15 cellular contexts compared by ENCODE assay signal in the genomic region with DNA sequence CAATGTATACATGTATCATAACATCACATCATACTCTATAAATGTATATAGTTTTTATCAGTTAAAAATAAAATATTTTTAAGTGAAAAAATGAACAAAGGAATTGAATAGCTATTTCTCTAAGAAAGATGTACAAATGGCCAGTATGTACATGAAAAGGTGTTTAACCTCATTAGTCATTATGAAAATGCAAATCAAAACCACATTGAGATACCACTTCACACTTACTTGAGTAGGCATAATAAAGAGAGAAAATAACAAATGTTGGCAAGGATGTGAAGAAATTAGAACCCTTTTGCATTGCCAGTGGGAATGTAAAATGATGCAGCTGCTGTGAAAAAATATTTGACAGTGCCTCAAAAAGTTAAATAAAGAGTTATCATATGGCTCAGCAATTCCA.
DNase-seq lines count a peak whose midpoint lies in the region; ATAC-seq and FAIRE-seq lines count a peak whose summit lies in the region.
"Had no signal": no experiment of that assay in that cellular context is flagged by ENCODE, and none has a peak within 500 bp of the region (broad histone marks: within the 10 kb centered on the region; RNA-seq: fewer than 3 reads in every experiment).

No MANE protein-coding gene starts in this region.

- DNase-seq in head of caudate nucleus, result no peak
- DNase-seq in SHP77 (lab: John Stamatoyannopoulos, UW), result no peak
- DNase-seq: BE2C; CD4-positive, alpha-beta memory T cell; DMS79; IMR-90; KBM-7 had no signal

- ATAC-seq in GM18868 (IDR thresholded peaks at IDR 0.05; ENCODE audit: unreplicated experiment), result peak; percentile 47
- ATAC-seq in HG03432 (IDR thresholded peaks at IDR 0.05; ENCODE audit: unreplicated experiment), result peak; percentile 74
- no peak for ATAC-seq in HG02870 (IDR thresholded peaks at IDR 0.05; ENCODE audit: unreplicated experiment)
- no peak for ATAC-seq in GM18858 (IDR thresholded peaks at IDR 0.05; ENCODE audit: unreplicated experiment)
- ATAC-seq: A549, HCT116 had no signal

- peak; percentile 66 for FAIRE-seq in colon (lab: Jason Lieb, UNC)
- FAIRE-seq: GM19239 had no signal

- intact Hi-C loops in head of caudate nucleus (cut with DNase I), result no loop called here

Comparison
In these comparisons a context has a peak if more than half of its experiments do, and no peak if none do; other contexts are left out.
1. ATAC-seq: peak in GM18868 (single experiment) and HG03432 (single experiment); none in HG02870 (single experiment) and GM18858 (single experiment).